8 cellular contexts compared by ENCODE assay signal in genomic region chr3:48301814-48302194, GRCh38. TPM values are rescaled to one million over a fixed set of nuclear protein-coding genes. Genes with fewer than 3 reads are reported as not detected.
DNase-seq lines count a peak whose midpoint lies in the region; ATAC-seq and TF ChIP-seq lines count a peak whose summit lies in the region.

No MANE protein-coding gene starts in this region.

- H3K9me3 Mint-ChIP-seq in activated naive CD4-positive, alpha-beta T cell treated with anti-CD3 and anti-CD28 coated beads, Interleukin-2, amount 50 U/mL, for 72 hours = no peaks in the 10 kb centered on the region

- TF ChIP-seq CTCF in 22Rv1 (IDR thresholded peaks at IDR 0.05) (no peak), GM12864 (IDR thresholded peaks at IDR 0.05; ENCODE audit: low read depth, low read length, missing control alignments) (no peak), left ventricle myocardium inferior (IDR thresholded peaks at IDR 0.05; ENCODE audit: borderline replicate concordance) (no peak)

- DNase-seq in GM12864 (ENCODE audit: low read depth) (no peak), LHCN-M2 (ENCODE audit: low read depth) (peak; percentile 24), left ventricle myocardium inferior (no peak), putamen (ENCODE audit: low spot score) (peak; percentile 13)
- DNase-seq in activated naive CD4-positive, alpha-beta T cell treated with anti-CD3 and anti-CD28 coated beads, Interleukin-2, amount 50 U/mL, for 72 hours (ENCODE audit: low spot score in 2 of 2) = peak in 1 of 2 donors; percentile 58

- H3K36me3 Mint-ChIP-seq in activated naive CD4-positive, alpha-beta T cell treated with anti-CD3 and anti-CD28 coated beads, Interleukin-2, amount 50 U/mL, for 72 hours = peaks cover 9 to 27% of the 10 kb centered on the region in 2 donors

- peak; percentile 0 to 62 for ATAC-seq in activated naive CD4-positive, alpha-beta T cell treated with anti-CD3 and anti-CD28 coated beads, Interleukin-2, amount 50 U/mL, for 72 hours
- ATAC-seq in HG03457 (IDR thresholded peaks at IDR 0.05; ENCODE audit: unreplicated experiment) (no peak), HG02973 (IDR thresholded peaks at IDR 0.05; ENCODE audit: unreplicated experiment) (no peak)

- H3K27ac Mint-ChIP-seq in activated naive CD4-positive, alpha-beta T cell treated with anti-CD3 and anti-CD28 coated beads, Interleukin-2, amount 50 U/mL, for 72 hours = peak overlapping the region; percentile 87

- H3K27me3 ChIP-seq in left ventricle myocardium inferior (ENCODE audit: low read depth) = no peaks in the 10 kb centered on the region

- peaks cover 16% of the 10 kb centered on the region for H3K36me3 ChIP-seq in left ventricle myocardium inferior

- peak overlapping the region; percentile 97 for H3K27ac ChIP-seq in 22Rv1
- H3K27ac ChIP-seq in left ventricle myocardium inferior (replicated peaks) = peak overlapping the region; percentile 99

- peaks cover 31% of the 10 kb centered on the region for H3K4me1 ChIP-seq in left ventricle myocardium inferior

- intact Hi-C loops in left ventricle myocardium inferior (cut with micrococcal nuclease) = no loop called here

- no peaks in the 10 kb centered on the region for H3K9me3 ChIP-seq in left ventricle myocardium inferior (replicated peaks)

- H3K4me3 ChIP-seq in GM12864 (ENCODE audit: low read depth, low read length) (peak overlapping the region; percentile 81), left ventricle myocardium inferior (peak overlapping the region; percentile 95)

RNA-seq across cellular contexts. Expression of gene NME6, which starts 0.6 kb away (rescaled TPM):
- total RNA-seq in LHCN-M2 (2014; rRNA removed) (23.7 and 25.4 TPM in 2 replicates), left ventricle myocardium inferior (20.4 TPM)
- polyA plus RNA-seq in LHCN-M2 (2012) = 15.9 TPM
- 10 to 100 TPM; 23.2 to 25.5 TPM for total RNA-seq in activated naive CD4-positive, alpha-beta T cell treated with anti-CD3 and anti-CD28 coated beads, Interleukin-2, amount 50 U/mL, for 72 hours

RNA-seq across cellular contexts. Expression of gene SPINK8, which starts 31.7 kb away (rescaled TPM):
- total RNA-seq in LHCN-M2 (2014; rRNA removed) (not detected in 2 replicates), left ventricle myocardium inferior (not detected)
- polyA plus RNA-seq in LHCN-M2 (2012) = not detected
- total RNA-seq in activated naive CD4-positive, alpha-beta T cell treated with anti-CD3 and anti-CD28 coated beads, Interleukin-2, amount 50 U/mL, for 72 hours = not detected

Comparison
In these comparisons a context has a peak if more than half of its experiments do, and no peak if none do; other contexts are left out.
1. DNase-seq: peak in LHCN-M2 (single experiment) and putamen (single experiment); none in GM12864 (single experiment) and left ventricle myocardium inferior (single experiment).
2. ATAC-seq: peak in activated naive CD4-positive, alpha-beta T cell treated with anti-CD3 and anti-CD28 coated beads, Interleukin-2, amount 50 U/mL, for 72 hours (2 of 2); none in HG03457 (single experiment) and HG02973 (single experiment).